In the genomic region with DNA sequence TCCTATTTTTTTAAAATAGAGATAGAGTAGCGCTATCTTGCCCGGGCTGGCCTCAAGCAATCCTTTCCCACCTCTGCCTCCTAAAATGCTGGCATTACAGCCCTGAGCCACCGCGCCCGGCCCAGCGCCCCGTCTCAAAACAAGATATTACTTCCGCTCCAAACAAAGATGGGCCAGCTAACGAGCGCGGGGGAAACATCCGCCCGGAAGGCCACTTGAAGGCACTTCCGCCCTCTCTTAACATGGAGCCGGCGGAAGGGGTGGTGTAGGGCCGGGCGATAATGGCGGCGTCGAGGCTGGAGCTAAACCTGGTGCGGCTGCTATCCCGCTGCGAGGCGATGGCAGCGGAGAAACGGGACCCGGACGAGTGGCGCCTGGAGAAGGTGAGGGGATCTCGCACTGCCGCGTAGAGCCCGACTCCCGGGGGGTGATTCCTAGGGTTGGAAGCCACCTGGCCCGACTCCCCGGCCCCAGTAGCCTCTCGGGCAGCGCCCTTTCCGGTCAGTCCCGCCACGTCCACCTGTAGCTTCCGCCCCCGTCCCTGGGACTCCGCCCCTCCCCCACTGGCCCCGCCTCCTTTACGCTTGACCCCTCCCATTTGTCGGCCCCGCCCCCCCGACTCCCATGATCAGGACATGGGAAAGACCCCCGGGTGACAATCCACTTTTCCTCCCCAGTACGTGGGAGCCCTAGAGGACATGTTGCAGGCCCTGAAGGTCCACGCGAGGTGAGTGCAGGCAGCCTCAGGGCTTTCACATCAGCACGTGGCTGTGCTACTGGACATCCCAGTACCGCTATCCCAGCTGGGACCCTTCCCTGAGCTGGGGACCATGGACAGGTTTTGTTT, we compare ENCODE assay signal across 8 cellular contexts. TPM values are rescaled to one million over a fixed set of nuclear protein-coding genes. Genes with fewer than 3 reads are reported as not detected.
DNase-seq lines count a peak whose midpoint lies in the region; ATAC-seq and TF ChIP-seq lines count a peak whose summit lies in the region.

A gene with protein sequence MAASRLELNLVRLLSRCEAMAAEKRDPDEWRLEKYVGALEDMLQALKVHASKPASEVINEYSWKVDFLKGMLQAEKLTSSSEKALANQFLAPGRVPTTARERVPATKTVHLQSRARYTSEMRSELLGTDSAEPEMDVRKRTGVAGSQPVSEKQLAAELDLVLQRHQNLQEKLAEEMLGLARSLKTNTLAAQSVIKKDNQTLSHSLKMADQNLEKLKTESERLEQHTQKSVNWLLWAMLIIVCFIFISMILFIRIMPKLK (plus strand): TSS at position 233 of the 847 bp plus-strand sequence. CDS start 49 bp downstream, at position 282.

- peaks cover 28% of the 10 kb centered on the region for H3K36me3 Mint-ChIP-seq in activated CD4-positive, alpha-beta memory T cell treated with anti-CD3 and anti-CD28 coated beads for 36 hours

- H3K9me3 Mint-ChIP-seq in activated CD4-positive, alpha-beta memory T cell treated with anti-CD3 and anti-CD28 coated beads for 36 hours = no peaks in the 10 kb centered on the region

- H3K27me3 Mint-ChIP-seq in activated CD4-positive, alpha-beta memory T cell treated with anti-CD3 and anti-CD28 coated beads for 36 hours = no peaks in the 10 kb centered on the region

- no peaks in the 10 kb centered on the region for H3K27me3 ChIP-seq in duodenal mucosa (ENCODE audit: control insufficient read depth in 1 of 2, insufficient read depth in 2 of 2, low read length in 2 of 2)
- H3K27me3 ChIP-seq in right lobe of liver = no peaks in the 10 kb centered on the region

- WGBS in right lobe of liver (ENCODE audit: insufficient coverage, low coverage, low lambda C conversion rate, missing lambda C conversion rate) = 4% methylated on average over 32 of the region's 56 CpGs

- DNase-seq in AG20443 (ENCODE audit: low spot score) (peak; percentile 94), NCI-H82 (lab: John Stamatoyannopoulos, UW) (peak; percentile 98), right lobe of liver (peak; percentile 91 to 93 (median 93))
- peak; percentile 92 for DNase-seq in activated CD4-positive, alpha-beta memory T cell treated with anti-CD3 and anti-CD28 coated beads for 36 hours
- DNase-seq in stimulated activated CD4-positive, alpha-beta T cell treated with anti-CD3 and anti-CD28 coated beads, Interleukin-4, amount 100 ng/mL, for 4 hours = peak; percentile 78 to 84

- H3K4me3 ChIP-seq in duodenal mucosa (ENCODE audit: low read depth in 1 of 2, low read length in 2 of 2) (peak within 1 kb of the TSS; percentile 76 to 87), right lobe of liver (peak within 1 kb of the TSS; percentile 78 to 91 (median 81))

- ATAC-seq in HG03571 (IDR thresholded peaks at IDR 0.05; ENCODE audit: unreplicated experiment) = peak; percentile 65
- ATAC-seq in right lobe of liver = peak; percentile 92 to 96 (median 94)

- H3K27ac Mint-ChIP-seq in activated CD4-positive, alpha-beta memory T cell treated with anti-CD3 and anti-CD28 coated beads for 36 hours = peak within 1 kb of the TSS; percentile 96

- peaks cover 12 to 16% of the 10 kb centered on the region in 2 donors for H3K4me1 ChIP-seq in duodenal mucosa (ENCODE audit: control insufficient read depth in 1 of 2, insufficient read depth in 2 of 2, low read length in 2 of 2)
- H3K4me1 ChIP-seq in right lobe of liver = peaks cover 0 to 13% (median 3%) of the 10 kb centered on the region in 4 donors

- CTCF ChIA-PET in activated CD4-positive, alpha-beta memory T cell treated with anti-CD3 and anti-CD28 coated beads for 36 hours (lab: Charles Lee) = interaction anchor here (0.6 to 1.7 kb wide), 3 partner anchors 10 to 47 kb away, joined by 3 to 5 read pairs (median 3); no protein-coding TSS in a partner anchor

- intact Hi-C loops in activated CD4-positive, alpha-beta memory T cell treated with anti-CD3 and anti-CD28 coated beads for 36 hours (cut with micrococcal nuclease) = loop anchor here (1.0 to 5.0 kb wide), 4 partner anchors 11 to 140 kb away; a partner anchor contains a TSS
- intact Hi-C loops in right lobe of liver (cut with DNase I) = no loop called here

- peak within 1 kb of the TSS; percentile 64 to 73 for H3K9ac ChIP-seq in duodenal mucosa (ENCODE audit: low read depth in 1 of 2, low read length in 2 of 2)

- TF ChIP-seq CTCF in right lobe of liver (IDR thresholded peaks at IDR 0.05) = no peak

- peaks cover 16% of the 10 kb centered on the region for H3K4me1 Mint-ChIP-seq in activated CD4-positive, alpha-beta memory T cell treated with anti-CD3 and anti-CD28 coated beads for 36 hours (ENCODE audit: low read depth)

- peak within 1 kb of the TSS; percentile 84 for H3K4me3 Mint-ChIP-seq in activated CD4-positive, alpha-beta memory T cell treated with anti-CD3 and anti-CD28 coated beads for 36 hours

- H3K27ac ChIP-seq in duodenal mucosa (ENCODE audit: low read depth, low read length) (peak within 1 kb of the TSS; percentile 94), right lobe of liver (peak within 1 kb of the TSS; percentile 91 to 92 (median 91))

- POLR2A ChIA-PET in activated CD4-positive, alpha-beta memory T cell treated with anti-CD3 and anti-CD28 coated beads for 36 hours (lab: Charles Lee) = interaction anchor here (0.7 to 3.3 kb wide), 7 partner anchors 11 to 141 kb away, joined by 3 to 25 read pairs (median 5); a partner anchor contains a TSS

- peaks cover 5 to 45% of the 10 kb centered on the region in 2 donors for H3K36me3 ChIP-seq in duodenal mucosa (ENCODE audit: control insufficient read depth in 1 of 2, insufficient read depth in 2 of 2, low read length in 2 of 2)
- peaks cover 0 to 33% (median 7%) of the 10 kb centered on the region in 4 donors for H3K36me3 ChIP-seq in right lobe of liver

- peak; percentile 93 for TF ChIP-seq POLR2A in GM19193 (IDR thresholded peaks at IDR 0.05; ENCODE audit: extremely low read depth, insufficient read depth, insufficient read length)
- TF ChIP-seq POLR2A in right lobe of liver (IDR thresholded peaks at IDR 0.05) = peak; percentile 85

- no peaks in the 10 kb centered on the region for H3K9me3 ChIP-seq in duodenal mucosa (ENCODE audit: control insufficient read depth in 1 of 2, low read length in 2 of 2)
- no peaks in the 10 kb centered on the region for H3K9me3 ChIP-seq in right lobe of liver

RNA-seq across cellular contexts. Expression of the gene that starts here (rescaled TPM):
- total RNA-seq in activated CD4-positive, alpha-beta memory T cell treated with anti-CD3 and anti-CD28 coated beads for 36 hours = 10 to 100 TPM; 24.6 to 28.5 TPM
- 10 to 100 TPM; 13.5 to 20.3 (median 18.6) TPM for total RNA-seq in right lobe of liver

Comparison
In these comparisons a context has a peak if more than half of its experiments do, and no peak if none do; other contexts are left out.
1. Peak in every context shown above with its lines: DNase-seq, ATAC-seq, H3K4me3 ChIP-seq and H3K27ac ChIP-seq.